19 cellular contexts compared by ENCODE assay signal in genomic region chr6:34562861-34563512, GRCh38. TPM values are rescaled to one million over a fixed set of nuclear protein-coding genes. Genes with fewer than 3 reads are reported as not detected.
"Had no signal": no experiment of that assay in that cellular context is flagged by ENCODE, and none has a peak within 500 bp of the region (broad histone marks: within the 10 kb centered on the region; RNA-seq: fewer than 3 reads in every experiment).

No MANE protein-coding gene starts in this region.

- H3K4me1 Mint-ChIP-seq: activated naive CD4-positive, alpha-beta T cell treated with anti-CD3 and anti-CD28 coated beads, Interleukin-2, amount 10 ng/mL, durations not matched to agents 7 days and 5 days; memory B cell; naive B cell; stimulated activated effector memory CD8-positive, alpha-beta T cell treated with anti-CD3 and anti-CD28 coated beads, Interleukin-12 subunit alpha, Interleukin-12 subunit beta, amount 100 ng/mL, for 72 hours; stimulated activated naive CD8-positive, alpha-beta T cell treated with anti-CD3 and anti-CD28 coated beads, Interleukin-15, amount 100 ng/mL, for 72 hours; T-cell had no signal

- DNase-seq: activated CD4-positive, alpha-beta memory T cell treated with anti-CD3 and anti-CD28 coated beads for 36 hours; activated CD4-positive, alpha-beta T cell treated with anti-CD3 and anti-CD28 coated beads for 48 hours; activated CD4-positive, CD25-positive, alpha-beta regulatory T cell; activated effector memory CD4-positive, alpha-beta T cell treated with anti-CD3 and anti-CD28 coated beads, Interleukin-2, amount 50 U/mL, for 16 hours; activated naive CD4-positive, alpha-beta T cell treated with anti-CD3 and anti-CD28 coated beads, Interleukin-2, amount 10 ng/mL, durations not matched to agents 7 days and 5 days; cortex of kidney; heart left ventricle; left colon; naive B cell; occipital lobe; psoas muscle; stimulated activated CD4-positive, alpha-beta T cell treated with anti-CD3 and anti-CD28 coated beads, Interleukin-1b, Interleukin-23, amount 100 ng/mL, for 48 hours; stimulated activated naive CD8-positive, alpha-beta T cell treated with anti-CD3 and anti-CD28 coated beads, Interleukin-15, amount 100 ng/mL, for 72 hours; T-cell had no signal

- H3K4me3 Mint-ChIP-seq: activated CD4-positive, alpha-beta memory T cell treated with anti-CD3 and anti-CD28 coated beads for 36 hours; activated naive CD4-positive, alpha-beta T cell treated with anti-CD3 and anti-CD28 coated beads, Interleukin-2, amount 10 ng/mL, durations not matched to agents 7 days and 5 days; memory B cell; stimulated activated effector memory CD8-positive, alpha-beta T cell treated with anti-CD3 and anti-CD28 coated beads, Interleukin-12 subunit alpha, Interleukin-12 subunit beta, amount 100 ng/mL, for 72 hours; stimulated activated naive CD8-positive, alpha-beta T cell treated with anti-CD3 and anti-CD28 coated beads, Interleukin-15, amount 100 ng/mL, for 72 hours; T-cell; T-helper 2 cell treated with Interferon-gamma antibody and Interleukin-4, amounts not matched to agents 5 μg/mL and 100 μg/mL, for 36 hours had no signal

- H3K27ac Mint-ChIP-seq: activated CD4-positive, alpha-beta memory T cell treated with anti-CD3 and anti-CD28 coated beads for 36 hours; activated naive CD4-positive, alpha-beta T cell treated with anti-CD3 and anti-CD28 coated beads, Interleukin-2, amount 10 ng/mL, durations not matched to agents 7 days and 5 days; memory B cell; stimulated activated effector memory CD8-positive, alpha-beta T cell treated with anti-CD3 and anti-CD28 coated beads, Interleukin-12 subunit alpha, Interleukin-12 subunit beta, amount 100 ng/mL, for 72 hours; stimulated activated naive CD8-positive, alpha-beta T cell treated with anti-CD3 and anti-CD28 coated beads, Interleukin-15, amount 100 ng/mL, for 72 hours; T-cell; T-helper 2 cell treated with Interferon-gamma antibody and Interleukin-4, amounts not matched to agents 5 μg/mL and 100 μg/mL, for 36 hours had no signal

- H3K9me3 Mint-ChIP-seq: activated naive CD4-positive, alpha-beta T cell treated with anti-CD3 and anti-CD28 coated beads, Interleukin-2, amount 10 ng/mL, durations not matched to agents 7 days and 5 days; memory B cell; stimulated activated effector memory CD8-positive, alpha-beta T cell treated with anti-CD3 and anti-CD28 coated beads, Interleukin-12 subunit alpha, Interleukin-12 subunit beta, amount 100 ng/mL, for 72 hours; stimulated activated naive CD8-positive, alpha-beta T cell treated with anti-CD3 and anti-CD28 coated beads, Interleukin-15, amount 100 ng/mL, for 72 hours; T-helper 2 cell treated with Interferon-gamma antibody and Interleukin-4, amounts not matched to agents 5 μg/mL and 100 μg/mL, for 36 hours had no signal

- ATAC-seq: heart left ventricle; left colon; psoas muscle; right cardiac atrium; stimulated activated effector memory CD8-positive, alpha-beta T cell treated with anti-CD3 and anti-CD28 coated beads, Interleukin-12 subunit alpha, Interleukin-12 subunit beta, amount 100 ng/mL, for 72 hours; stimulated activated naive CD8-positive, alpha-beta T cell treated with anti-CD3 and anti-CD28 coated beads, Interleukin-15, amount 100 ng/mL, for 72 hours; T-cell had no signal

- H3K36me3 Mint-ChIP-seq: activated CD4-positive, alpha-beta memory T cell treated with anti-CD3 and anti-CD28 coated beads for 36 hours; activated naive CD4-positive, alpha-beta T cell treated with anti-CD3 and anti-CD28 coated beads, Interleukin-2, amount 10 ng/mL, durations not matched to agents 7 days and 5 days; memory B cell; naive B cell; stimulated activated effector memory CD8-positive, alpha-beta T cell treated with anti-CD3 and anti-CD28 coated beads, Interleukin-12 subunit alpha, Interleukin-12 subunit beta, amount 100 ng/mL, for 72 hours; T-cell had no signal

- H3K27me3 Mint-ChIP-seq: activated CD4-positive, alpha-beta memory T cell treated with anti-CD3 and anti-CD28 coated beads for 36 hours; stimulated activated naive CD8-positive, alpha-beta T cell treated with anti-CD3 and anti-CD28 coated beads, Interleukin-15, amount 100 ng/mL, for 72 hours had no signal

RNA-seq across cellular contexts. Expression of gene SPDEF, which starts 6.9 kb away (rescaled TPM):
- total RNA-seq: occipital lobe, tibial nerve had no signal
